ENCODE assay signal across 1 cellular context in the genomic region with DNA sequence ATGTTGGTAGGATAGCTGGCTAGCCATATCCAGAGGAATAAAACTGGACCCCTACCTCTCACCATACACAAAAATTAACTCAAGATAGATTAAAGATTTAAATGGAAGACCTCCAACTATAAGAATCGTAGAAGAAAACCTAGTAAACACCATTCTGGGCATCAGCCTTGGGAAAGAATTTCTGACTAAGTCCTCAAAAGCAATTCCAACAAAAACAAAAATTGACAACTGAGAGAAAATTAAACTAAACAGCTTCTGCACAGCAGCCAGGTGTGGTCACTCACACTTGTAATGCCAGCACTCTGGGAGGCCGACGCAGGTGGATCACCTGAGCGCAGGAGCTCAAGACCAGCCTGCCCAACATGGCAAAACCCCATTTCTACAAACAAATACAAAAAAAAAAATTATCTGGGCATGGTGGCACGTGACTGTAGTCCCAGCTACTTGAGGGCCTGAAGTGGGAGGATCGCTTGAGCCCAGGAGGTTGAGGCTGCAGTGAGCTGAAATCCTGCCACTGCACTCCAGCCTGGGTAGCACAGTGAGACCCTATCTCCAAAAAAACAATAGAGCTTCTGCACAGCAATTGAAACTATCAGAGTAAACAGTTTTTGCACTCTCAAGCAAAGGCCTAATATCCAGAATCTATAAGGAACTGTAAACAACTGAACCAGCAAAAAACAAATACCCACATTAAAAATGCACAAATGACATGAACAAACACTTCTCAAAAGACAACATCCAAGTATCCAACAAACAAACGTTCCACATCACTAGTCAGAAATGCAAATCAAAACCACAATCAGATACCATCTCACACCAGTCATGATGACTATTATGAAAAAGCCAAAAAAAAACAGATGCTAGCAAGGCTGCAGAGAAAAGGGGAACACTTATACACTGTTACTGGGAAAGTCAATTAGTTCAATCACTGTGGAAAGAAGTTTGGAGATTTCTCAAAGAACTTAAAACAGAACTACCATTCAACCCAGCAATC.
TF ChIP-seq lines count a peak whose summit lies in the region.

No MANE protein-coding gene starts in this region.

TF ChIP-seq in K562, 482 proteins besides CTCF, POLR2A, EP300 and RAD21 (continues in another document):
- peak; percentile 61; the same call in 1 of the 2 replicates for TF ChIP-seq FOXM1 (IDR thresholded peaks at IDR 0.05; ENCODE audit: low read depth)
- TF ChIP-seq FOXM1 (CRISPR knock-in tag; IDR thresholded peaks at IDR 0.05; ENCODE audit: low read depth): no peak
- TF ChIP-seq, protein P1, sequence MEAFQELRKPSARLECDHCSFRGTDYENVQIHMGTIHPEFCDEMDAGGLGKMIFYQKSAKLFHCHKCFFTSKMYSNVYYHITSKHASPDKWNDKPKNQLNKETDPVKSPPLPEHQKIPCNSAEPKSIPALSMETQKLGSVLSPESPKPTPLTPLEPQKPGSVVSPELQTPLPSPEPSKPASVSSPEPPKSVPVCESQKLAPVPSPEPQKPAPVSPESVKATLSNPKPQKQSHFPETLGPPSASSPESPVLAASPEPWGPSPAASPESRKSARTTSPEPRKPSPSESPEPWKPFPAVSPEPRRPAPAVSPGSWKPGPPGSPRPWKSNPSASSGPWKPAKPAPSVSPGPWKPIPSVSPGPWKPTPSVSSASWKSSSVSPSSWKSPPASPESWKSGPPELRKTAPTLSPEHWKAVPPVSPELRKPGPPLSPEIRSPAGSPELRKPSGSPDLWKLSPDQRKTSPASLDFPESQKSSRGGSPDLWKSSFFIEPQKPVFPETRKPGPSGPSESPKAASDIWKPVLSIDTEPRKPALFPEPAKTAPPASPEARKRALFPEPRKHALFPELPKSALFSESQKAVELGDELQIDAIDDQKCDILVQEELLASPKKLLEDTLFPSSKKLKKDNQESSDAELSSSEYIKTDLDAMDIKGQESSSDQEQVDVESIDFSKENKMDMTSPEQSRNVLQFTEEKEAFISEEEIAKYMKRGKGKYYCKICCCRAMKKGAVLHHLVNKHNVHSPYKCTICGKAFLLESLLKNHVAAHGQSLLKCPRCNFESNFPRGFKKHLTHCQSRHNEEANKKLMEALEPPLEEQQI (IDR thresholded peaks at IDR 0.05): 0 out of 2 replicates have a peak, but pooled peaks have one; percentile 21
- TF ChIP-seq NBN (IDR thresholded peaks at IDR 0.05; ENCODE audit: low read depth): peak; percentile 63; the same call in 1 of the 2 replicates
- no peak for TF ChIP-seq SAFB2 (IDR thresholded peaks at IDR 0.05; ENCODE audit: borderline replicate concordance, low read depth, low read length, severe bottlenecking)
- no peak for TF ChIP-seq PREB (CRISPR knock-in tag; IDR thresholded peaks at IDR 0.05)
- peak; percentile 22; the same call in 1 of the 2 replicates for TF ChIP-seq BACH1 (tag; IDR thresholded peaks at IDR 0.05)
- TF ChIP-seq GABPA (tag; conservative IDR thresholded peaks at IDR 0.05; ENCODE audit: low read depth): no peak
- no peak for TF ChIP-seq ZBED1 (IDR thresholded peaks at IDR 0.05)
- no peak for TF ChIP-seq ZNF146 (CRISPR knock-in tag; IDR thresholded peaks at IDR 0.05; ENCODE audit: unreplicated experiment)
- TF ChIP-seq DMBX1 (CRISPR knock-in tag; IDR thresholded peaks at IDR 0.05; ENCODE audit: borderline replicate concordance): no peak
- peak in 1 of 2 experiments; percentile 84; a peak in 1 of 4 replicates for TF ChIP-seq ARNT (IDR thresholded peaks at IDR 0.05)
- TF ChIP-seq FOSL1 (tag; conservative IDR thresholded peaks at IDR 0.05): peak; percentile 93
- no peak for TF ChIP-seq HDAC3 (IDR thresholded peaks at IDR 0.05; ENCODE audit: borderline replicate concordance, partially characterized antibody)
- TF ChIP-seq HDAC1 (IDR thresholded peaks at IDR 0.05): peak in 1 of 2 experiments; percentile 81; a peak in 1 of 4 replicates
- no peak for TF ChIP-seq SUPT5H (IDR thresholded peaks at IDR 0.05)
- peak in 1 of 2 experiments; percentile 34; a peak in 1 of 4 replicates for TF ChIP-seq ZNF639 (CRISPR knock-in tag; conservative IDR thresholded peaks at IDR 0.05 in 1 of 2, IDR thresholded peaks at IDR 0.05 in 1 of 2)
- TF ChIP-seq NFXL1 (CRISPR knock-in tag; IDR thresholded peaks at IDR 0.05): no peak
- 0 out of 2 replicates have a peak, but pooled peaks have one; percentile 31 for TF ChIP-seq L3MBTL2 (IDR thresholded peaks at IDR 0.05)
- TF ChIP-seq TFAM (CRISPR knock-in tag; conservative IDR thresholded peaks at IDR 0.05): no peak
- TF ChIP-seq ETV6 (IDR thresholded peaks at IDR 0.05; ENCODE audit: borderline replicate concordance in 1 of 2, low read depth in 2 of 2, low read length in 1 of 2): no peak
- no peak for TF ChIP-seq ETV6 (CRISPR knock-in tag; IDR thresholded peaks at IDR 0.05; ENCODE audit: borderline replicate concordance)
- TF ChIP-seq ZNF24 (IDR thresholded peaks at IDR 0.05): no peak
- TF ChIP-seq ATF4 (CRISPR knock-in tag; IDR thresholded peaks at IDR 0.05): no peak
- no peak for TF ChIP-seq MCM3 (IDR thresholded peaks at IDR 0.05)
- peak; percentile 78 for TF ChIP-seq MAFF (IDR thresholded peaks at IDR 0.05; ENCODE audit: low read length)
- 0 out of 2 replicates have a peak, but pooled peaks have one; percentile 8 for TF ChIP-seq TEAD2 (tag; IDR thresholded peaks at IDR 0.05)
- peak; percentile 75; the same call in 1 of the 2 replicates for TF ChIP-seq NCOA1 (IDR thresholded peaks at IDR 0.05; ENCODE audit: low read depth)
- TF ChIP-seq CBFA2T3 (IDR thresholded peaks at IDR 0.05): peak; percentile 46; the same call in 1 of the 2 replicates
- TF ChIP-seq, protein P2, sequence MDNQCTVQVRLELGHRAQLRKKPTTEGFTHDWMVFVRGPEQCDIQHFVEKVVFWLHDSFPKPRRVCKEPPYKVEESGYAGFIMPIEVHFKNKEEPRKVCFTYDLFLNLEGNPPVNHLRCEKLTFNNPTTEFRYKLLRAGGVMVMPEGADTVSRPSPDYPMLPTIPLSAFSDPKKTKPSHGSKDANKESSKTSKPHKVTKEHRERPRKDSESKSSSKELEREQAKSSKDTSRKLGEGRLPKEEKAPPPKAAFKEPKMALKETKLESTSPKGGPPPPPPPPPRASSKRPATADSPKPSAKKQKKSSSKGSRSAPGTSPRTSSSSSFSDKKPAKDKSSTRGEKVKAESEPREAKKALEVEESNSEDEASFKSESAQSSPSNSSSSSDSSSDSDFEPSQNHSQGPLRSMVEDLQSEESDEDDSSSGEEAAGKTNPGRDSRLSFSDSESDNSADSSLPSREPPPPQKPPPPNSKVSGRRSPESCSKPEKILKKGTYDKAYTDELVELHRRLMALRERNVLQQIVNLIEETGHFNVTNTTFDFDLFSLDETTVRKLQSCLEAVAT (IDR thresholded peaks at IDR 0.05): peak in 1 of 2 experiments; percentile 95; a peak in 2 of 4 replicates
- TF ChIP-seq SMAD3 (CRISPR knock-in tag; conservative IDR thresholded peaks at IDR 0.05): no peak
- peak; percentile 68; the same call in 1 of the 2 replicates for TF ChIP-seq FOXJ2 (tag; IDR thresholded peaks at IDR 0.05)
- peak; percentile 24 for TF ChIP-seq MEIS2 (IDR thresholded peaks at IDR 0.05; ENCODE audit: partially characterized antibody)
- TF ChIP-seq, protein P3, sequence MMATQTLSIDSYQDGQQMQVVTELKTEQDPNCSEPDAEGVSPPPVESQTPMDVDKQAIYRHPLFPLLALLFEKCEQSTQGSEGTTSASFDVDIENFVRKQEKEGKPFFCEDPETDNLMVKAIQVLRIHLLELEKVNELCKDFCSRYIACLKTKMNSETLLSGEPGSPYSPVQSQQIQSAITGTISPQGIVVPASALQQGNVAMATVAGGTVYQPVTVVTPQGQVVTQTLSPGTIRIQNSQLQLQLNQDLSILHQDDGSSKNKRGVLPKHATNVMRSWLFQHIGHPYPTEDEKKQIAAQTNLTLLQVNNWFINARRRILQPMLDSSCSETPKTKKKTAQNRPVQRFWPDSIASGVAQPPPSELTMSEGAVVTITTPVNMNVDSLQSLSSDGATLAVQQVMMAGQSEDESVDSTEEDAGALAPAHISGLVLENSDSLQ (IDR thresholded peaks at IDR 0.05): peak; percentile 56; the same call in 1 of the 2 replicates
- TF ChIP-seq SMARCE1 (IDR thresholded peaks at IDR 0.05): peak; percentile 96
- TF ChIP-seq MTA2 (IDR thresholded peaks at IDR 0.05; ENCODE audit: low read depth): 0 out of 2 replicates have a peak, but pooled peaks have one; percentile 37
- peak; percentile 63; the same call in 1 of the 2 replicates for TF ChIP-seq MTA1 (IDR thresholded peaks at IDR 0.05; ENCODE audit: borderline replicate concordance)
- TF ChIP-seq E2F8 (IDR thresholded peaks at IDR 0.05; ENCODE audit: low read depth, partially characterized antibody): peak; percentile 41
- TF ChIP-seq FOXO4 (CRISPR knock-in tag; IDR thresholded peaks at IDR 0.05): no peak
- TF ChIP-seq, protein P4, sequence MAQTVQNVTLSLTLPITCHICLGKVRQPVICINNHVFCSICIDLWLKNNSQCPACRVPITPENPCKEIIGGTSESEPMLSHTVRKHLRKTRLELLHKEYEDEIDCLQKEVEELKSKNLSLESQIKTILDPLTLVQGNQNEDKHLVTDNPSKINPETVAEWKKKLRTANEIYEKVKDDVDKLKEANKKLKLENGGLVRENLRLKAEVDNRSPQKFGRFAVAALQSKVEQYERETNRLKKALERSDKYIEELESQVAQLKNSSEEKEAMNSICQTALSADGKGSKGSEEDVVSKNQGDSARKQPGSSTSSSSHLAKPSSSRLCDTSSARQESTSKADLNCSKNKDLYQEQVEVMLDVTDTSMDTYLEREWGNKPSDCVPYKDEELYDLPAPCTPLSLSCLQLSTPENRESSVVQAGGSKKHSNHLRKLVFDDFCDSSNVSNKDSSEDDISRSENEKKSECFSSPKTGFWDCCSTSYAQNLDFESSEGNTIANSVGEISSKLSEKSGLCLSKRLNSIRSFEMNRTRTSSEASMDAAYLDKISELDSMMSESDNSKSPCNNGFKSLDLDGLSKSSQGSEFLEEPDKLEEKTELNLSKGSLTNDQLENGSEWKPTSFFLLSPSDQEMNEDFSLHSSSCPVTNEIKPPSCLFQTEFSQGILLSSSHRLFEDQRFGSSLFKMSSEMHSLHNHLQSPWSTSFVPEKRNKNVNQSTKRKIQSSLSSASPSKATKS (CRISPR knock-in tag; IDR thresholded peaks at IDR 0.05): no peak
- TF ChIP-seq ATF3 (IDR thresholded peaks at IDR 0.05): peak; percentile 45; the same call in 1 of the 2 replicates
- TF ChIP-seq ATF3 (CRISPR knock-in tag; conservative IDR thresholded peaks at IDR 0.05): no peak
- TF ChIP-seq POLR2AphosphoS2 (IDR thresholded peaks at IDR 0.05; ENCODE audit: low read length): no peak
- TF ChIP-seq ZNF384 (IDR thresholded peaks at IDR 0.05; ENCODE audit: low read depth, low read length): peak; percentile 86
- TF ChIP-seq CAMTA2 (CRISPR knock-in tag; conservative IDR thresholded peaks at IDR 0.05): no peak
